Comparison of ENCODE assay signal across 9 cellular contexts in the genomic region with DNA sequence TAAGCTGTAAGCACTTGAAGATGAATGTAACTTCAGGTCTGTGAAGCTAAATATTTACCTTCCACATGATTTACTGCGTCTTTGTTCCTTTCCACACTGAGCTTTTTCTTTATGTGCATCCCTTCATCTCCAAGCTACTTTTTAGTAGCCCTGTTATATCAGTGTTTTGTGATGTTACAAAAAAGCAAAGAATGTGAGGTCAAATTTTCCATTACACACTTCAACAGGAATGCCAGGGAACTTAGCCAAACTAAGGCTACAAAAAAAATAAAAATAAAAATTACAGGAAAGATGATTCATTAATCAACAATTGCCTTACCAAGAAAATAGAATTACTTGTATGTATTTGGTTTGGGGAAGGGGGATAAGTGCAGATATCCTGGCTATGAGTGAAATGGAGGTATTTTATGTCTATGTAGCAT.
DNase-seq lines count a peak whose midpoint lies in the region; ATAC-seq and TF ChIP-seq lines count a peak whose summit lies in the region.
"Had no signal": no experiment of that assay in that cellular context is flagged by ENCODE, and none has a peak within 500 bp of the region (broad histone marks: within the 10 kb centered on the region; RNA-seq: fewer than 3 reads in every experiment).

No MANE protein-coding gene starts in this region.

- peak; percentile 92 for DNase-seq in HS-5 (ENCODE audit: low read depth)
- peak; percentile 72 for DNase-seq in MCF 10A (ENCODE audit: unreplicated experiment)
- peak; percentile 96 for DNase-seq in kidney glomerular epithelial cell (lab: John Stamatoyannopoulos, UW)
- DNase-seq in suprapubic skin (ENCODE audit: low spot score in 2 of 2): no peak
- DNase-seq in activated naive CD8-positive, alpha-beta T cell treated with anti-CD3 and anti-CD28 coated beads for 36 hours: no peak
- DNase-seq: stimulated activated CD4-positive, alpha-beta T cell treated with anti-CD3 and anti-CD28 coated beads, Interleukin-4, amount 100 ng/mL, for 24 hours had no signal

- no peaks in the 10 kb centered on the region for H3K9me3 ChIP-seq in suprapubic skin

- H3K27me3 ChIP-seq in suprapubic skin: no peaks in the 10 kb centered on the region

- intact Hi-C loops in MCF 10A (cut with micrococcal nuclease): loop anchor here (2.0 to 5.0 kb wide), 2 partner anchors 39 to 141 kb away; no protein-coding TSS in a partner anchor

- ATAC-seq in HG02678 (IDR thresholded peaks at IDR 0.05; ENCODE audit: unreplicated experiment) (no peak), HG02885 (IDR thresholded peaks at IDR 0.05; ENCODE audit: poor library complexity, unreplicated experiment) (no peak), HG03378 (IDR thresholded peaks at IDR 0.05; ENCODE audit: unreplicated experiment) (no peak)

- TF ChIP-seq POLR2A in suprapubic skin (IDR thresholded peaks at IDR 0.05): no peak

- peak overlapping the region; percentile 91 for H3K27ac ChIP-seq in suprapubic skin

- CTCF ChIA-PET in MCF 10A (lab: Yijun Ruan, JAX): interaction anchor here (0.6 to 2.5 kb wide), 10 partner anchors 11 to 627 kb away, joined by 3 to 15 read pairs (median 3); no protein-coding TSS in a partner anchor

- H3K4me3 Mint-ChIP-seq in MCF 10A (ENCODE audit: unreplicated experiment): peak overlapping the region; percentile 29
- no peak overlapping the region for H3K4me3 Mint-ChIP-seq in activated naive CD8-positive, alpha-beta T cell treated with anti-CD3 and anti-CD28 coated beads for 36 hours

- 56% methylated on average over 1 of the region's 1 CpG for WGBS in suprapubic skin

- peak; percentile 32 for TF ChIP-seq EP300 in suprapubic skin (IDR thresholded peaks at IDR 0.05)

- peak overlapping the region; percentile 79 for H3K27ac Mint-ChIP-seq in MCF 10A (ENCODE audit: low read depth, unreplicated experiment)
- no peak overlapping the region for H3K27ac Mint-ChIP-seq in activated naive CD8-positive, alpha-beta T cell treated with anti-CD3 and anti-CD28 coated beads for 36 hours

- H3K36me3 ChIP-seq in suprapubic skin: no peaks in the 10 kb centered on the region

- no peaks in the 10 kb centered on the region for H3K9me3 Mint-ChIP-seq in MCF 10A (ENCODE audit: unreplicated experiment)
- no peaks in the 10 kb centered on the region for H3K9me3 Mint-ChIP-seq in activated naive CD8-positive, alpha-beta T cell treated with anti-CD3 and anti-CD28 coated beads for 36 hours

- TF ChIP-seq CTCF in MCF 10A (IDR thresholded peaks at IDR 0.05; ENCODE audit: unreplicated experiment): no peak
- no peak for TF ChIP-seq CTCF in suprapubic skin (IDR thresholded peaks at IDR 0.05)

- no TSS peak for BruUV-seq in MCF 10A (replicated peaks; lab: Mats Ljungman, UMichigan)

- POLR2A ChIA-PET in MCF 10A (lab: Yijun Ruan, JAX): interaction anchor here (0.6 to 3.5 kb wide), 17 partner anchors 8 to 1635 kb away, joined by 3 to 32 read pairs (median 7); a partner anchor contains a TSS

- no peak overlapping the region for H3K4me3 ChIP-seq in suprapubic skin

- H3K27me3 Mint-ChIP-seq in MCF 10A (ENCODE audit: insufficient read depth, unreplicated experiment): no peaks in the 10 kb centered on the region
- H3K27me3 Mint-ChIP-seq in activated naive CD8-positive, alpha-beta T cell treated with anti-CD3 and anti-CD28 coated beads for 36 hours: no peaks in the 10 kb centered on the region

- peaks cover 54% of the 10 kb centered on the region for H3K4me1 Mint-ChIP-seq in MCF 10A (ENCODE audit: insufficient read depth, unreplicated experiment)
- H3K4me1 Mint-ChIP-seq in activated naive CD8-positive, alpha-beta T cell treated with anti-CD3 and anti-CD28 coated beads for 36 hours: peaks cover 2% of the 10 kb centered on the region

- peaks cover 47% of the 10 kb centered on the region for H3K4me1 ChIP-seq in suprapubic skin

- H3K36me3 Mint-ChIP-seq in MCF 10A (ENCODE audit: insufficient read depth, unreplicated experiment): peaks cover 12% of the 10 kb centered on the region
- H3K36me3 Mint-ChIP-seq in activated naive CD8-positive, alpha-beta T cell treated with anti-CD3 and anti-CD28 coated beads for 36 hours: peaks cover 4% of the 10 kb centered on the region

Comparison
In these comparisons a context has a peak if more than half of its experiments do, and no peak if none do; other contexts are left out.
1. DNase-seq: peak in HS-5 (single experiment), MCF 10A (single experiment) and kidney glomerular epithelial cell (single experiment); none in suprapubic skin (0 of 2) and activated naive CD8-positive, alpha-beta T cell treated with anti-CD3 and anti-CD28 coated beads for 36 hours (single experiment).